ENCODE assay signal across 16 cellular contexts in genomic region chr10:121438320-121438719, GRCh38.
"Had no signal": no experiment of that assay in that cellular context is flagged by ENCODE, and none has a peak within 500 bp of the region (broad histone marks: within the 10 kb centered on the region; RNA-seq: fewer than 3 reads in every experiment).

No MANE protein-coding gene starts in this region.

- H3K36me3 ChIP-seq: brain microvascular endothelial cell, colonic mucosa, suprapubic skin, transverse colon had no signal

- DNase-seq: activated CD4-positive, alpha-beta T cell treated with anti-CD3 and anti-CD28 coated beads, Interleukin-2, amount 10 ng/mL, durations not matched to agents 24 days and 14 days; activated CD8-positive, alpha-beta T cell treated with anti-CD3 and anti-CD28 coated beads for 36 hours; activated naive CD4-positive, alpha-beta T cell treated with Interleukin-2 at 50 U/mL for 16 hours; activated naive CD8-positive, alpha-beta T cell treated with anti-CD3 and anti-CD28 coated beads, Interleukin-2, amount 50 U/mL, for 24 hours; activated T-cell treated with anti-CD3 and anti-CD28 coated beads, Interleukin-2, amount 50 U/mL, for 24 hours; brain microvascular endothelial cell; colonic mucosa; foreskin keratinocyte; occipital lobe; stimulated activated CD4-positive, alpha-beta T cell treated with anti-CD3 and anti-CD28 coated beads, Interleukin-2, amount 100 ng/mL, for 24 hours; T-helper 1 cell; T-helper 9 cell had no signal

- H3K4me3 ChIP-seq: colonic mucosa, lung, suprapubic skin, transverse colon had no signal

- H3K27me3 ChIP-seq: brain microvascular endothelial cell, colonic mucosa, foreskin keratinocyte, suprapubic skin, transverse colon had no signal

- H3K27ac ChIP-seq: brain microvascular endothelial cell, colonic mucosa, epithelial cell of prostate, foreskin keratinocyte, suprapubic skin had no signal

- H3K4me1 ChIP-seq: colonic mucosa, foreskin keratinocyte, suprapubic skin had no signal

- H3K9me3 ChIP-seq: colonic mucosa, suprapubic skin, transverse colon had no signal
